In the genomic region with DNA sequence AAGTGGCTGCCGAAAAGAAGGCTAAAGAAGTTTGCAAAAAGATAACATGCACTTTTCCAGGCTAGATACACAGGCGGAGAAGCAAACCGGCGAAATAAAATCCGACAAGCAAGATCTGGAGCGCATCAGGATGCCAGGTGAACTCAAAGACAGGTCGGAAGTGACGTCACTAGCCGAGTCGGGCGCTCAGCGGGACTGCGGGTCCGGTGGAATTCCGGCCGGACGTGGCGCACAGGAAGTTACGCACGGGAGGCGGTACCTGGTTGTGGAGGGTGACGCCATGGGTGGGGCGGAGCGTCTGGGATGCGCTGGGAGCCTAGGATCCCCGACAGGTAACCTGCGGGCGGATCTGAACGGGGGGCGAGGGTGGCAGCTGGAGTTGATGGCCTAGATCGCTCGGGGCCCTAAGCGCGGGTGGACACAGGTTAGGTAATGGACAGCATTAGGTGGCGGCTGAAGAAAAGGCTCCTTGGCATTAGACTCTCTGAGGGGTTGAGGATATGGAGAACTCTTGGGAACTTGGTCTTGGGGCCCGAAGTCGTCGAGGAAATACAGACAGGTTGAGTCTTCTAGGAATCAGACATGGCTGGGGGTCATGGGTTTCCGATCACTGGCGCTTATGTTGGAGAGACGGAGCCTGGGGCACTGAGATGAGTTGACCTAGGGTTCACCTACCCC, we compare ENCODE assay signal across 8 cellular contexts. TPM values are rescaled to one million over a fixed set of nuclear protein-coding genes. Genes with fewer than 3 reads are reported as not detected.
DNase-seq lines count a peak whose midpoint lies in the region; ATAC-seq and TF ChIP-seq lines count a peak whose summit lies in the region.

No MANE protein-coding gene starts in this region.

- peak overlapping the region; percentile 98 for H3K4me3 ChIP-seq in DOHH2 (ENCODE audit: low read length)
- peak overlapping the region; percentile 95 for H3K4me3 ChIP-seq in GM23248
- peak overlapping the region; percentile 74 for H3K4me3 ChIP-seq in RWPE2 (ENCODE audit: severe bottlenecking)
- H3K4me3 ChIP-seq in fibroblast of villous mesenchyme (ENCODE audit: low read depth, low read length): peak overlapping the region; percentile 80

- H3K9me3 Mint-ChIP-seq in nephron: peaks cover 9% of the 10 kb centered on the region

- peak overlapping the region; percentile 98 for H3K4me2 ChIP-seq in DOHH2 (ENCODE audit: low read length)
- H3K4me2 ChIP-seq in GM23248 (ENCODE audit: unreplicated experiment): peak overlapping the region; percentile 98

- peak overlapping the region; percentile 98 to 99 (median 99) for H3K4me3 Mint-ChIP-seq in nephron

- peaks cover 21% of the 10 kb centered on the region for H3K27me3 Mint-ChIP-seq in nephron (ENCODE audit: low read depth)

- H3K9me3 ChIP-seq in DOHH2 (ENCODE audit: control insufficient read depth, insufficient read depth, low read length) (peaks cover 10% of the 10 kb centered on the region; the same call in 1 of the 2 replicates), GM23248 (ENCODE audit: low read depth) (no peaks in the 10 kb centered on the region), RWPE2 (ENCODE audit: severe bottlenecking) (no peaks in the 10 kb centered on the region)

- H4K20me1 ChIP-seq in DOHH2 (ENCODE audit: control insufficient read depth, insufficient read depth, low read depth, low read length) (no peaks in the 10 kb centered on the region), GM23248 (ENCODE audit: insufficient read depth) (no peaks in the 10 kb centered on the region)

- in situ Hi-C loops in GM23248 (cut with MboI): no loop called here

- TF ChIP-seq CTCF in DOHH2 (IDR thresholded peaks at IDR 0.05; ENCODE audit: low read depth, low read length, poor library complexity, severe bottlenecking) (no peak), RWPE2 (IDR thresholded peaks at IDR 0.05; ENCODE audit: poor library complexity, severe bottlenecking) (no peak), fibroblast of villous mesenchyme (IDR thresholded peaks at IDR 0.05; ENCODE audit: insufficient read depth, low read depth, low read length) (no peak), nephron (IDR thresholded peaks at IDR 0.05; ENCODE audit: unreplicated experiment in 3 of 3) (no peak)

- H3K4me1 ChIP-seq in DOHH2 (ENCODE audit: control insufficient read depth, low read length): peaks cover 31% of the 10 kb centered on the region
- peaks cover 5% of the 10 kb centered on the region; the same call in 1 of the 2 replicates for H3K4me1 ChIP-seq in GM23248 (ENCODE audit: insufficient read depth)
- H3K4me1 ChIP-seq in RWPE2 (ENCODE audit: insufficient read depth, poor library complexity, severe bottlenecking): peaks cover 9% of the 10 kb centered on the region

- H3K36me3 ChIP-seq in DOHH2 (ENCODE audit: control insufficient read depth, low read length) (peaks cover 5% of the 10 kb centered on the region), GM23248 (ENCODE audit: low read depth) (0 out of 2 replicates have a peak, but pooled peaks cover 6% of the 10 kb centered on the region), RWPE2 (ENCODE audit: low read depth) (peaks cover 11% of the 10 kb centered on the region; the same call in 1 of the 2 replicates)

- H3K79me2 ChIP-seq in DOHH2 (ENCODE audit: control insufficient read depth, low read length): 0 out of 2 replicates have a peak, but pooled peaks cover 2% of the 10 kb centered on the region
- peaks cover 25% of the 10 kb centered on the region for H3K79me2 ChIP-seq in GM23248 (ENCODE audit: insufficient read depth)

- no peaks in the 10 kb centered on the region for H3K9me2 ChIP-seq in DOHH2 (replicated peaks; ENCODE audit: control insufficient read depth, low read length)
- no peaks in the 10 kb centered on the region for H3K9me2 ChIP-seq in GM23248 (ENCODE audit: insufficient read depth)

- WGBS in GM23248 (ENCODE audit: low coverage in 1 of 2, low lambda C conversion rate in 2 of 2, missing lambda C conversion rate in 2 of 2), 2 experiments: 1 to 3% methylated on average over 40 to 41 of the region's 41 CpGs

- H3K27me3 ChIP-seq in DOHH2 (ENCODE audit: control insufficient read depth, low read length) (no peaks in the 10 kb centered on the region), GM23248 (replicated peaks; ENCODE audit: insufficient read depth) (no peaks in the 10 kb centered on the region), RWPE2 (ENCODE audit: insufficient read depth, poor library complexity, severe bottlenecking) (no peaks in the 10 kb centered on the region)

- peak overlapping the region; percentile 100 for H2AFZ ChIP-seq in GM23248

- peaks cover 35% of the 10 kb centered on the region for H3K36me3 Mint-ChIP-seq in nephron (ENCODE audit: low read depth)

- peak overlapping the region; percentile 70 to 85 (median 81) for H3K27ac Mint-ChIP-seq in nephron

- H3F3A ChIP-seq in DOHH2 (ENCODE audit: control insufficient read depth, insufficient read depth) (0 out of 2 replicates have a peak, but pooled peaks cover 3% of the 10 kb centered on the region), GM23248 (ENCODE audit: insufficient read depth) (no peaks in the 10 kb centered on the region; the same call in 1 of the 2 replicates)

- peak overlapping the region; percentile 76 for H3K9ac ChIP-seq in GM23248

- H3K4me1 Mint-ChIP-seq in nephron: peaks cover 15% of the 10 kb centered on the region

- H3K27ac ChIP-seq in DOHH2 (ENCODE audit: low read depth, low read length) (peak overlapping the region; percentile 23; the same call in 1 of the 2 replicates), GM23248 (0 out of 2 replicates have a peak overlapping the region, but pooled peaks have one; percentile 12), RWPE2 (ENCODE audit: poor library complexity, severe bottlenecking) (peak overlapping the region; percentile 28)

- peak; percentile 97 for ATAC-seq in RWPE2 (ENCODE audit: low read depth)

- DNase-seq in GM23248 (peak; percentile 99), M059J (ENCODE audit: low read depth) (peak; percentile 97), RWPE2 (ENCODE audit: low spot score) (peak; percentile 98), activated gamma-delta T cell treated with Interleukin-2 at 50 U/mL for 16 hours (peak; percentile 89), fibroblast of villous mesenchyme (ENCODE audit: low read depth) (peak; percentile 94)
- DNase-seq in stimulated activated naive CD4-positive, alpha-beta T cell treated with Interleukin-2 at 50 U/mL for 16 hours (lab: John Stamatoyannopoulos, UW): peak; percentile 93

RNA-seq across cellular contexts. Expression of a gene that starts 29.0 kb away (rescaled TPM):
- total RNA-seq in GM23248 (2014; rRNA removed; shearing (Covaris generic)): 2.7 and 4.3 TPM in 2 replicates
- polyA plus RNA-seq in GM23248 (2016; fragmentation: Nextera tagmentation; extraction: Ambion mirVana): 2.9 and 3.1 TPM in 2 replicates
- 4.5 and 10.4 TPM in 2 replicates for total RNA-seq in M059J (2014; rRNA removed; shearing (Covaris generic))
- 2.9 and 6.5 TPM in 2 replicates for total RNA-seq in fibroblast of villous mesenchyme

Comparison
In these comparisons a context has a peak if more than half of its experiments do, and no peak if none do; other contexts are left out.
1. Peak in every context shown above with its lines: DNase-seq, ATAC-seq, H3K4me3 ChIP-seq and H3K27ac ChIP-seq.